In genomic region chr6:31702819-31703716, GRCh38 we compare ENCODE assay signal across 8 cellular contexts. TPM values are rescaled to one million over a fixed set of nuclear protein-coding genes. Genes with fewer than 3 reads are reported as not detected.
DNase-seq lines count a peak whose midpoint lies in the region; ATAC-seq, FAIRE-seq and TF ChIP-seq lines count a peak whose summit lies in the region.

Gene ABHD16A (minus strand): TSS chr6:31703324. CDS start chr6:31703281, 43 bp downstream.

- H3K27me3 ChIP-seq in prostate gland (replicated peaks; ENCODE audit: insufficient read depth): no peaks in the 10 kb centered on the region

- intact Hi-C loops in left ventricle myocardium superior (cut with micrococcal nuclease) (no loop called here), prostate gland (cut with DNase I) (loop anchor here (2.0 kb wide), 1 partner anchor 26 kb away; the partner anchor contains the start of gene DDAH2)

- peak within 1 kb of the TSS; percentile 70 to 72 for H3K4me3 ChIP-seq in prostate gland
- peak within 1 kb of the TSS; percentile 70 for H3K4me3 ChIP-seq in urinary bladder (ENCODE audit: low read depth, low read length)

- H3K27ac ChIP-seq in angular gyrus (ENCODE audit: low read depth, low read length) (peak within 1 kb of the TSS; percentile 97), prostate gland (peak within 1 kb of the TSS; percentile 97 to 98), urinary bladder (ENCODE audit: low read depth) (peak within 1 kb of the TSS; percentile 97)

- ATAC-seq in HG02884 (IDR thresholded peaks at IDR 0.05; ENCODE audit: unreplicated experiment) (peak; percentile 80), left ventricle myocardium superior (peak; percentile 99)

- H3K4me1 ChIP-seq in prostate gland (replicated peaks) (peaks cover 3% of the 10 kb centered on the region), urinary bladder (ENCODE audit: insufficient read depth) (no peaks in the 10 kb centered on the region)

- no peaks in the 10 kb centered on the region for H3K9me3 ChIP-seq in prostate gland

- peak in 2 of 4 experiments; percentile 40 to 67 for TF ChIP-seq CTCF in prostate gland (IDR thresholded peaks at IDR 0.05)

- peak; percentile 96 for DNase-seq in GM12891 (ENCODE audit: insufficient read length, low spot score)
- peak; percentile 85 to 96 for DNase-seq in NCI-H187 (lab: John Stamatoyannopoulos, UW)
- DNase-seq in T-helper 2 cell: peak; percentile 90 to 99 (median 95)
- DNase-seq in left ventricle myocardium superior: peak; percentile 99
- DNase-seq in prostate gland (ENCODE audit: low spot score): peak; percentile 99

- under 1% methylated on average over 54 of the region's 54 CpGs for WGBS in prostate gland
- under 1% methylated on average over 54 of the region's 54 CpGs for WGBS in urinary bladder

- H3K36me3 ChIP-seq in prostate gland (no peaks in the 10 kb centered on the region), urinary bladder (ENCODE audit: insufficient read depth) (no peaks in the 10 kb centered on the region)

- peak; percentile 76 for TF ChIP-seq POLR2A in GM12891 (IDR thresholded peaks at IDR 0.05; ENCODE audit: low read depth, low read length)
- TF ChIP-seq POLR2A in prostate gland (IDR thresholded peaks at IDR 0.05): peak; percentile 99

- peak; percentile 98 for FAIRE-seq in GM12891 (lab: Jason Lieb, UNC)

TF ChIP-seq in GM12891, 5 proteins besides CTCF, POLR2A, EP300 and RAD21:
- peak; percentile 56; the same call in 1 of the 2 replicates for TF ChIP-seq POLR2AphosphoS5 (IDR thresholded peaks at IDR 0.05; ENCODE audit: low read depth, low read length)
- no peak; the same call in 1 of the 2 replicates for TF ChIP-seq POU2F2 (IDR thresholded peaks at IDR 0.05; ENCODE audit: low read depth, low read length)
- TF ChIP-seq TAF1 (IDR thresholded peaks at IDR 0.05; ENCODE audit: low read depth, low read length): peak; percentile 47
- peak; percentile 31 for TF ChIP-seq PAX5 (IDR thresholded peaks at IDR 0.05; ENCODE audit: insufficient read depth, low read length, severe bottlenecking)
- TF ChIP-seq SPI1 (IDR thresholded peaks at IDR 0.05; ENCODE audit: low read depth, low read length): no peak

RNA-seq across cellular contexts. Expression of gene ABHD16A, which starts in this region (rescaled TPM):
- polyA plus RNA-seq in GM12891 (2012; ENCODE audit: low read depth, missing spikeins): 20.3 TPM
- total RNA-seq in left ventricle myocardium superior (29.0 TPM), prostate gland (10 to 100 TPM; 78.1 to 83.6 TPM), urinary bladder (42.6 TPM)
- polyA plus RNA-seq in urinary bladder: 56.4 TPM

Comparison
In these comparisons a context has a peak if more than half of its experiments do, and no peak if none do; other contexts are left out.
1. Peak in every context shown above with its lines: DNase-seq, ATAC-seq, H3K4me3 ChIP-seq and H3K27ac ChIP-seq.